In genomic region chr2:41420219-41420618, GRCh38 we compare ENCODE assay signal across 19 cellular contexts.
"Had no signal": no experiment of that assay in that cellular context is flagged by ENCODE, and none has a peak within 500 bp of the region (broad histone marks: within the 10 kb centered on the region; RNA-seq: fewer than 3 reads in every experiment).

No MANE protein-coding gene starts in this region.

- ATAC-seq: foreskin keratinocyte; left lobe of liver; stimulated activated naive CD8-positive, alpha-beta T cell treated with anti-CD3 and anti-CD28 coated beads, Interleukin-15, Interleukin-2, amounts not matched to agents 100 U/mL and 50 U/mL, for 24 hours had no signal

- H3K36me3 ChIP-seq: colonic mucosa, suprapubic skin, thyroid gland had no signal

- DNase-seq: colonic mucosa; dermis blood vessel endothelial cell; endodermal cell; erythroblast; foreskin keratinocyte; hippocampal formation; kidney glomerular epithelial cell; mesenchymal stem cell; midbrain; naive B cell; nephron progenitor cell; small intestine; stimulated activated CD4-positive, alpha-beta T cell treated with anti-CD3 and anti-CD28 coated beads, Interleukin-12 subunit alpha, Interleukin-12 subunit beta, amount 100 ng/mL, for 4 hours; stimulated activated naive CD8-positive, alpha-beta T cell treated with anti-CD3 and anti-CD28 coated beads, Interleukin-15, Interleukin-2, amounts not matched to agents 100 U/mL and 50 U/mL, for 24 hours; thyroid gland had no signal

- H3K4me1 ChIP-seq: colonic mucosa, foreskin keratinocyte, suprapubic skin had no signal

- H3K4me3 ChIP-seq: colonic mucosa, lung, suprapubic skin, thyroid gland had no signal

- FAIRE-seq: endothelial cell of umbilical vein, small intestine had no signal

- H3K27me3 ChIP-seq: colonic mucosa, suprapubic skin, thyroid gland had no signal

- H3K9me3 ChIP-seq: colonic mucosa, suprapubic skin, thyroid gland had no signal

- H3K27ac ChIP-seq: colonic mucosa, foreskin keratinocyte, suprapubic skin, thyroid gland had no signal
